Comparison of ENCODE assay signal across 11 cellular contexts in genomic region chr16:2598723-2599122, GRCh38.
"Had no signal": no experiment of that assay in that cellular context is flagged by ENCODE, and none has a peak within 500 bp of the region (broad histone marks: within the 10 kb centered on the region; RNA-seq: fewer than 3 reads in every experiment).

No MANE protein-coding gene starts in this region.

- H3K4me3 Mint-ChIP-seq: naive thymus-derived CD8-positive, alpha-beta T cell; stimulated activated naive CD8-positive, alpha-beta T cell treated with anti-CD3 and anti-CD28 coated beads, Interleukin-15, amount 100 ng/mL, for 72 hours had no signal

- H3K9me3 Mint-ChIP-seq: naive thymus-derived CD8-positive, alpha-beta T cell; stimulated activated naive CD8-positive, alpha-beta T cell treated with anti-CD3 and anti-CD28 coated beads, Interleukin-15, amount 100 ng/mL, for 72 hours had no signal

- ATAC-seq: left colon; naive thymus-derived CD8-positive, alpha-beta T cell; stimulated activated naive CD8-positive, alpha-beta T cell treated with anti-CD3 and anti-CD28 coated beads, Interleukin-15, amount 100 ng/mL, for 72 hours had no signal

- H3K4me3 ChIP-seq: heart left ventricle, SJSA1, upper lobe of left lung had no signal

- H3K27ac ChIP-seq: neutrophil, SJSA1, upper lobe of left lung had no signal

- DNase-seq: activated CD4-positive, alpha-beta T cell treated with anti-CD3 and anti-CD28 coated beads, Interleukin-2, amount 50 U/mL, for 1 hour; anterior cingulate cortex; left colon; small intestine; stimulated activated naive CD8-positive, alpha-beta T cell treated with anti-CD3 and anti-CD28 coated beads, Interleukin-15, amount 100 ng/mL, for 72 hours; T-helper 2 cell had no signal

- H3K9me3 ChIP-seq: heart left ventricle, neutrophil, upper lobe of left lung had no signal

- H3K4me1 ChIP-seq: SJSA1 had no signal

- H3K27me3 ChIP-seq: heart left ventricle, neutrophil, SJSA1, upper lobe of left lung had no signal

- H3K27me3 Mint-ChIP-seq: naive thymus-derived CD8-positive, alpha-beta T cell; stimulated activated naive CD8-positive, alpha-beta T cell treated with anti-CD3 and anti-CD28 coated beads, Interleukin-15, amount 100 ng/mL, for 72 hours had no signal
